9 cellular contexts compared by ENCODE assay signal in genomic region chr2:84880395-84880644, GRCh38. TPM values are rescaled to one million over a fixed set of nuclear protein-coding genes. Genes with fewer than 3 reads are reported as not detected.
DNase-seq lines count a peak whose midpoint lies in the region; ATAC-seq and TF ChIP-seq lines count a peak whose summit lies in the region.
"Had no signal": no experiment of that assay in that cellular context is flagged by ENCODE, and none has a peak within 500 bp of the region (broad histone marks: within the 10 kb centered on the region; RNA-seq: fewer than 3 reads in every experiment).

No MANE protein-coding gene starts in this region.

- no peaks in the 10 kb centered on the region for H3K27me3 Mint-ChIP-seq in activated CD4-positive, alpha-beta T cell treated with anti-CD3 and anti-CD28 coated beads for 36 hours

- peaks cover 32% of the 10 kb centered on the region for H3K4me1 ChIP-seq in adipocyte (ENCODE audit: control insufficient read depth, insufficient read depth, low read length)
- peaks cover 8 to 28% (median 25%) of the 10 kb centered on the region in 4 donors for H3K4me1 ChIP-seq in liver (ENCODE audit: control insufficient read depth in 4 of 4, insufficient read depth in 4 of 4, low read length in 3 of 4)
- H3K4me1 ChIP-seq in subcutaneous abdominal adipose tissue (ENCODE audit: control insufficient read depth in 5 of 5, insufficient read depth in 5 of 5, low read length in 5 of 5) = peaks cover 0 to 34% (median 32%) of the 10 kb centered on the region in 5 donors

- TF ChIP-seq RAD21 in liver (IDR thresholded peaks at IDR 0.05) = no peak

- H3K4me1 Mint-ChIP-seq in activated CD4-positive, alpha-beta T cell treated with anti-CD3 and anti-CD28 coated beads for 36 hours = peaks cover 62% of the 10 kb centered on the region

- H3K9me3 Mint-ChIP-seq in activated CD4-positive, alpha-beta T cell treated with anti-CD3 and anti-CD28 coated beads for 36 hours (ENCODE audit: low read depth) = no peaks in the 10 kb centered on the region

- no peak for ATAC-seq in activated CD4-positive, alpha-beta T cell treated with anti-CD3 and anti-CD28 coated beads for 36 hours
- ATAC-seq in left lobe of liver (no peak), GM19328 (IDR thresholded peaks at IDR 0.05; ENCODE audit: unreplicated experiment) (no peak)

- peak overlapping the region; percentile 97 for H3K27ac Mint-ChIP-seq in activated CD4-positive, alpha-beta T cell treated with anti-CD3 and anti-CD28 coated beads for 36 hours

- WGBS in liver = under 1% methylated on average over 8 of the region's 8 CpGs

- no peak overlapping the region for H3K27ac ChIP-seq in liver (ENCODE audit: low read depth in 1 of 2, low read length in 2 of 2)
- no peak overlapping the region for H3K27ac ChIP-seq in subcutaneous abdominal adipose tissue (ENCODE audit: low read depth, low read length)

- intact Hi-C loops in activated CD4-positive, alpha-beta T cell treated with anti-CD3 and anti-CD28 coated beads for 36 hours (cut with DNase I, micrococcal nuclease) = loop anchor here (2.0 to 5.0 kb wide), 5 partner anchors 33 to 363 kb away; partner anchors contain the start of gene DNAH6 (in 2 of the 2)

- peaks cover 6% of the 10 kb centered on the region for H3K27me3 ChIP-seq in adipocyte (replicated peaks; ENCODE audit: control insufficient read depth, insufficient read depth, low read length)
- no peaks in the 10 kb centered on the region for H3K27me3 ChIP-seq in liver (ENCODE audit: control insufficient read depth in 4 of 4, insufficient read depth in 4 of 4, low read length in 3 of 4)
- H3K27me3 ChIP-seq in subcutaneous abdominal adipose tissue (ENCODE audit: control insufficient read depth in 5 of 5, insufficient read depth in 4 of 5, low read length in 5 of 5) = peaks cover 0 to 9% (median 2%) of the 10 kb centered on the region in 5 donors

- no peaks in the 10 kb centered on the region for H3K9me3 ChIP-seq in adipocyte (ENCODE audit: control insufficient read depth, low read length)
- no peaks in the 10 kb centered on the region for H3K9me3 ChIP-seq in liver (ENCODE audit: control insufficient read depth in 4 of 4, low read length in 3 of 4)
- no peaks in the 10 kb centered on the region for H3K9me3 ChIP-seq in subcutaneous abdominal adipose tissue (ENCODE audit: control insufficient read depth in 5 of 5, low read length in 5 of 5)

- peak overlapping the region; percentile 83 for H3K4me3 ChIP-seq in adipocyte (ENCODE audit: low read length)
- peak overlapping the region; percentile 53 to 57 (median 55) for H3K4me3 ChIP-seq in liver (ENCODE audit: low read depth in 1 of 3, low read length in 3 of 3)
- peak overlapping the region; percentile 62 to 81 (median 68) for H3K4me3 ChIP-seq in subcutaneous abdominal adipose tissue (ENCODE audit: low read depth in 1 of 5, low read length in 5 of 5)

- no peak for DNase-seq in activated CD4-positive, alpha-beta T cell treated with anti-CD3 and anti-CD28 coated beads for 36 hours
- no peak for DNase-seq in activated CD4-positive, alpha-beta T cell treated with anti-CD3 and anti-CD28 coated beads for 4 hours
- DNase-seq in adipocyte (ENCODE audit: low read depth) (no peak), A172 (ENCODE audit: low spot score) (no peak), left lobe of liver (ENCODE audit: low spot score) (no peak)
- DNase-seq: NCI-H524 had no signal

- CTCF ChIA-PET in activated CD4-positive, alpha-beta T cell treated with anti-CD3 and anti-CD28 coated beads for 36 hours (lab: Charles Lee) = interaction anchor here (0.9 to 5.6 kb wide), 7 partner anchors 9 to 382 kb away, joined by 3 to 45 read pairs (median 7); no protein-coding TSS in a partner anchor

- POLR2A ChIA-PET in activated CD4-positive, alpha-beta T cell treated with anti-CD3 and anti-CD28 coated beads for 36 hours (lab: Charles Lee) = interaction anchor here (1.4 to 1.9 kb wide), 2 partner anchors 26 to 46 kb away, joined by 7 read pairs; no protein-coding TSS in a partner anchor

- H3K9ac ChIP-seq in adipocyte (ENCODE audit: low read length) = peak overlapping the region; percentile 70
- no peak overlapping the region for H3K9ac ChIP-seq in liver (ENCODE audit: low read depth in 1 of 2, low read length in 2 of 2)
- H3K9ac ChIP-seq in subcutaneous abdominal adipose tissue (ENCODE audit: low read length in 5 of 5) = peak overlapping the region; percentile 53 to 63 (median 58)

- peaks cover 8% of the 10 kb centered on the region for H3K36me3 Mint-ChIP-seq in activated CD4-positive, alpha-beta T cell treated with anti-CD3 and anti-CD28 coated beads for 36 hours (ENCODE audit: low read depth)

- H3K36me3 ChIP-seq in adipocyte (ENCODE audit: control insufficient read depth, insufficient read depth, low read length, severe bottlenecking) (no peaks in the 10 kb centered on the region), liver (ENCODE audit: control insufficient read depth in 4 of 4, insufficient read depth in 3 of 4, low read depth in 1 of 4, low read length in 3 of 4) (no peaks in the 10 kb centered on the region), subcutaneous abdominal adipose tissue (ENCODE audit: control insufficient read depth in 5 of 5, insufficient read depth in 5 of 5, low read length in 5 of 5) (no peaks in the 10 kb centered on the region)

- peak overlapping the region; percentile 82 for H3K4me3 Mint-ChIP-seq in activated CD4-positive, alpha-beta T cell treated with anti-CD3 and anti-CD28 coated beads for 36 hours

- TF ChIP-seq CTCF in liver (IDR thresholded peaks at IDR 0.05; ENCODE audit: low read depth, low read length, missing input control) = no peak

TF ChIP-seq in liver, 16 proteins besides CTCF, POLR2A, EP300 and RAD21 (continues in another document):
- TF ChIP-seq SP1 (IDR thresholded peaks at IDR 0.05) = no peak
- no peak for TF ChIP-seq FOXA1 (IDR thresholded peaks at IDR 0.05)
- TF ChIP-seq REST (IDR thresholded peaks at IDR 0.05) = no peak
- TF ChIP-seq HNF4G (IDR thresholded peaks at IDR 0.05) = no peak
- TF ChIP-seq TAF1 (conservative IDR thresholded peaks at IDR 0.05) = no peak
- TF ChIP-seq YY1 (IDR thresholded peaks at IDR 0.05) = no peak
- no peak for TF ChIP-seq GABPA (IDR thresholded peaks at IDR 0.05 in 1 of 2, conservative IDR thresholded peaks at IDR 0.05 in 1 of 2)
- TF ChIP-seq NR2F2 (IDR thresholded peaks at IDR 0.05) = no peak
- TF ChIP-seq MAX (IDR thresholded peaks at IDR 0.05) = no peak
- TF ChIP-seq FOXA2 (IDR thresholded peaks at IDR 0.05) = no peak
- no peak for TF ChIP-seq ATF3 (IDR thresholded peaks at IDR 0.05)
- TF ChIP-seq RXRA (IDR thresholded peaks at IDR 0.05) = no peak
- TF ChIP-seq HNF4A (conservative IDR thresholded peaks at IDR 0.05) = no peak

RNA-seq across cellular contexts. Expression of gene TRABD2A, which starts 0.6 kb away (rescaled TPM):
- total RNA-seq in activated CD4-positive, alpha-beta T cell treated with anti-CD3 and anti-CD28 coated beads for 36 hours = 10 to 100 TPM; 37.2 to 42.2 TPM
- total RNA-seq in liver (10 to 100 TPM in 1 of 2 donors, under 1 TPM in 1; 0.84 to 10.3 TPM), left lobe of liver (0.68 TPM)
- polyA plus RNA-seq in liver = under 1 TPM; 0.26 to 0.27 TPM
- 10.6 and 12.6 TPM in 2 replicates for total RNA-seq in A172 (2014; rRNA removed; shearing (Covaris generic))

RNA-seq across cellular contexts. Expression of gene TMSB10, which starts 25.1 kb away (rescaled TPM):
- 1,000 to 10,000 TPM; 2,345 to 2,742 TPM for total RNA-seq in activated CD4-positive, alpha-beta T cell treated with anti-CD3 and anti-CD28 coated beads for 36 hours
- total RNA-seq in liver = 100 to 1,000 TPM; 283 to 518 TPM
- polyA plus RNA-seq in liver = 100 to 1,000 TPM; 225 to 230 TPM
- total RNA-seq in A172 (2014; rRNA removed; shearing (Covaris generic)) = 8,628 and 10,596 TPM in 2 replicates
- total RNA-seq in left lobe of liver = 112 TPM

Comparison
In these comparisons a context has a peak if more than half of its experiments do, and no peak if none do; other contexts are left out.
1. H3K9ac ChIP-seq: peak in adipocyte (single experiment) and subcutaneous abdominal adipose tissue (5 of 5); none in liver (0 of 2).
2. RNA of gene TMSB10, which starts 25.1 kb away (total RNA-seq): 8,628 to 10,596 TPM in A172 and 2,345 to 2,742 TPM in activated CD4-positive, alpha-beta T cell treated with anti-CD3 and anti-CD28 coated beads for 36 hours; 283 to 518 TPM in liver and 112 TPM in left lobe of liver (single experiment); every median in the first group is over 4 times any median in the second.
3. Peak in every context shown above with its lines, with median percentiles within 50 percentile points of each other: H3K4me3 ChIP-seq.